ENCODE assay signal across 32 cellular contexts in genomic region chr18:22971038-22971437, GRCh38. TPM values are rescaled to one million over a fixed set of nuclear protein-coding genes. Genes with fewer than 3 reads are reported as not detected.
A peak's percentile ranks its signal among the peaks of the same experiment; 100 is the strongest.
DNase-seq lines count a peak whose midpoint lies in the region; ATAC-seq and TF ChIP-seq lines count a peak whose summit lies in the region.
"Had no signal": no experiment of that assay in that cellular context is flagged by ENCODE, and none has a peak within 500 bp of the region (broad histone marks: within the 10 kb centered on the region; RNA-seq: fewer than 3 reads in every experiment).

No MANE protein-coding gene starts in this region.

- CTCF ChIA-PET in activated naive CD4-positive, alpha-beta T cell treated with anti-CD3 and anti-CD28 coated beads, Interleukin-2, amount 10 ng/mL, durations not matched to agents 7 days and 5 days (lab: Charles Lee) = no interaction called here

- H3K27me3 Mint-ChIP-seq in neural crest cell (ENCODE audit: low read depth) = no peaks in the 10 kb centered on the region
- no peaks in the 10 kb centered on the region for H3K27me3 Mint-ChIP-seq in activated naive CD4-positive, alpha-beta T cell treated with anti-CD3 and anti-CD28 coated beads, Interleukin-2, amount 10 ng/mL, durations not matched to agents 7 days and 5 days
- H3K27me3 Mint-ChIP-seq: activated naive CD8-positive, alpha-beta T cell treated with anti-CD3 and anti-CD28 coated beads, Interleukin-2, amount 10 ng/mL, durations not matched to agents 7 days and 5 days; CD4-positive, alpha-beta memory T cell had no signal

- DNase-seq in CD1c-positive myeloid dendritic cell (ENCODE audit: extremely low spot score) (peak; percentile 32), OCI-M1 (lab: John Stamatoyannopoulos, UW) (peak; percentile 57), choroid plexus epithelial cell (ENCODE audit: low read depth) (peak; percentile 8), neural crest cell (ENCODE audit: low read depth, low spot score) (no peak), activated T-cell treated with anti-CD3 and anti-CD28 coated beads for 4 hours (no peak), GM13977 (ENCODE audit: low spot score) (no peak)
- DNase-seq in activated naive CD4-positive, alpha-beta T cell treated with anti-CD3 and anti-CD28 coated beads, Interleukin-2, amount 10 ng/mL, durations not matched to agents 7 days and 5 days = no peak
- DNase-seq: activated CD4-positive, alpha-beta T cell treated with anti-CD3 and anti-CD28 coated beads for 4 hours; activated gamma-delta T cell; activated naive CD8-positive, alpha-beta T cell treated with anti-CD3 and anti-CD28 coated beads, Interleukin-2, amount 10 ng/mL, durations not matched to agents 7 days and 5 days; activated T-cell treated with anti-CD3 and anti-CD28 coated beads, Interleukin-2, amount 50 U/mL, for 1 hour; AML-193; CD4-positive, alpha-beta memory T cell; cortex of kidney; gastrocnemius medialis; NCI-H774; nephron progenitor cell; pancreas; Peyer's patch; SHP77; stimulated activated CD4-positive, alpha-beta T cell treated with anti-CD3 and anti-CD28 coated beads, Interleukin-1b, Interleukin-23, amount 100 ng/mL, for 48 hours; stimulated activated naive CD4-positive, alpha-beta T cell treated with Interleukin-2 at 50 U/mL for 16 hours; T-helper 2 cell; upper lobe of right lung had no signal

- in situ Hi-C loops in GM13977 (cut with MboI; ENCODE audit: low pct_unique_long_range_greater_than_20kb, low sequenced_read_pairs, unreplicated experiment) = no loop called here

- no peaks in the 10 kb centered on the region for H3K9me3 Mint-ChIP-seq in neural crest cell
- H3K9me3 Mint-ChIP-seq in activated naive CD4-positive, alpha-beta T cell treated with anti-CD3 and anti-CD28 coated beads, Interleukin-2, amount 10 ng/mL, durations not matched to agents 7 days and 5 days = no peaks in the 10 kb centered on the region
- H3K9me3 Mint-ChIP-seq: activated naive CD8-positive, alpha-beta T cell treated with anti-CD3 and anti-CD28 coated beads, Interleukin-2, amount 10 ng/mL, durations not matched to agents 7 days and 5 days; CD4-positive, alpha-beta memory T cell; nephron progenitor cell had no signal

- H3K4me3 Mint-ChIP-seq in neural crest cell = no peak overlapping the region
- H3K4me3 Mint-ChIP-seq in activated naive CD4-positive, alpha-beta T cell treated with anti-CD3 and anti-CD28 coated beads, Interleukin-2, amount 10 ng/mL, durations not matched to agents 7 days and 5 days = no peak overlapping the region
- H3K4me3 Mint-ChIP-seq: activated naive CD8-positive, alpha-beta T cell treated with anti-CD3 and anti-CD28 coated beads, Interleukin-2, amount 10 ng/mL, durations not matched to agents 7 days and 5 days; CD4-positive, alpha-beta memory T cell; nephron progenitor cell had no signal

- no peak for ATAC-seq in GM18511 (IDR thresholded peaks at IDR 0.05; ENCODE audit: unreplicated experiment)
- ATAC-seq: A549, esophagus mucosa, gastrocnemius medialis, GM12878, HepG2, pancreas, upper lobe of right lung had no signal

- TF ChIP-seq CTCF in choroid plexus epithelial cell (conservative IDR thresholded peaks at IDR 0.05; ENCODE audit: low read depth, low read length) = no peak
- no peak for TF ChIP-seq CTCF in neural crest cell (conservative IDR thresholded peaks at IDR 0.05)
- no peak for TF ChIP-seq CTCF in GM13977 (IDR thresholded peaks at IDR 0.05; ENCODE audit: extremely low read depth, insufficient read depth, missing control alignments)

- H3K27ac Mint-ChIP-seq in neural crest cell (ENCODE audit: unreplicated experiment) = peak overlapping the region; percentile 78
- no peak overlapping the region for H3K27ac Mint-ChIP-seq in activated naive CD4-positive, alpha-beta T cell treated with anti-CD3 and anti-CD28 coated beads, Interleukin-2, amount 10 ng/mL, durations not matched to agents 7 days and 5 days
- H3K27ac Mint-ChIP-seq: activated naive CD8-positive, alpha-beta T cell treated with anti-CD3 and anti-CD28 coated beads, Interleukin-2, amount 10 ng/mL, durations not matched to agents 7 days and 5 days; CD4-positive, alpha-beta memory T cell; nephron progenitor cell had no signal

- peaks cover 22% of the 10 kb centered on the region for H3K36me3 Mint-ChIP-seq in neural crest cell (ENCODE audit: low read depth)
- peaks cover 21% of the 10 kb centered on the region for H3K36me3 Mint-ChIP-seq in activated naive CD4-positive, alpha-beta T cell treated with anti-CD3 and anti-CD28 coated beads, Interleukin-2, amount 10 ng/mL, durations not matched to agents 7 days and 5 days
- H3K36me3 Mint-ChIP-seq: CD4-positive, alpha-beta memory T cell had no signal

- H3K4me3 ChIP-seq in choroid plexus epithelial cell (ENCODE audit: low read depth, low read length) = no peak overlapping the region
- H3K4me3 ChIP-seq: A549, ascending aorta, gastrocnemius medialis, GM12878, lung, pancreas, Peyer's patch, suprapubic skin, upper lobe of right lung had no signal

- H3K4me1 Mint-ChIP-seq in neural crest cell = peaks cover 5% of the 10 kb centered on the region
- H3K4me1 Mint-ChIP-seq in activated naive CD4-positive, alpha-beta T cell treated with anti-CD3 and anti-CD28 coated beads, Interleukin-2, amount 10 ng/mL, durations not matched to agents 7 days and 5 days = peaks cover 3% of the 10 kb centered on the region
- H3K4me1 Mint-ChIP-seq: CD4-positive, alpha-beta memory T cell had no signal

RNA-seq across cellular contexts. Expression of gene RBBP8, which starts 37.9 kb away (rescaled TPM):
- total RNA-seq in neural crest cell = 47.4 and 53.7 TPM in 2 replicates

Comparison
In these comparisons a context has a peak if more than half of its experiments do, and no peak if none do; other contexts are left out.
1. DNase-seq: peak in CD1c-positive myeloid dendritic cell (single experiment), OCI-M1 (single experiment) and choroid plexus epithelial cell (single experiment); none in neural crest cell (single experiment), activated naive CD4-positive, alpha-beta T cell treated with anti-CD3 and anti-CD28 coated beads, Interleukin-2, amount 10 ng/mL, durations not matched to agents 7 days and 5 days (single experiment), activated T-cell treated with anti-CD3 and anti-CD28 coated beads for 4 hours (single experiment) and GM13977 (single experiment).